In genomic region chr2:192467953-192468660, GRCh38 we compare ENCODE assay signal across 23 cellular contexts.
DNase-seq lines count a peak whose midpoint lies in the region; ATAC-seq, FAIRE-seq and TF ChIP-seq lines count a peak whose summit lies in the region.
"Had no signal": no experiment of that assay in that cellular context is flagged by ENCODE, and none has a peak within 500 bp of the region (broad histone marks: within the 10 kb centered on the region; RNA-seq: fewer than 3 reads in every experiment).

No MANE protein-coding gene starts in this region.

- TF ChIP-seq RAD21 in HepG2 (CRISPR knock-in tag; IDR thresholded peaks at IDR 0.05): no peak

- TF ChIP-seq CTCF in 22Rv1 (IDR thresholded peaks at IDR 0.05) (no peak), LNCaP clone FGC (IDR thresholded peaks at IDR 0.05; ENCODE audit: control insufficient read depth, extremely low read depth, insufficient read depth) (no peak), nephron (IDR thresholded peaks at IDR 0.05; ENCODE audit: unreplicated experiment in 3 of 3) (no peak), HepG2 (CRISPR knock-in tag; IDR thresholded peaks at IDR 0.05) (no peak)

- WGBS in HepG2 (ENCODE audit: low lambda C conversion rate): 2% methylated on average over 4 of the region's 4 CpGs

- H3K36me3 Mint-ChIP-seq in nephron (ENCODE audit: low read depth): no peaks in the 10 kb centered on the region
- H3K36me3 Mint-ChIP-seq: CD4-positive, CD25-positive, alpha-beta regulatory T cell had no signal

- H3K27ac Mint-ChIP-seq in nephron: peak overlapping the region; percentile 55 to 88 (median 58)
- H3K27ac Mint-ChIP-seq: CD8-positive, alpha-beta memory T cell had no signal

- intact Hi-C loops in HepG2 (cut with micrococcal nuclease; ENCODE audit: unreplicated experiment): no loop called here

- H3K9me3 ChIP-seq in endocrine pancreas (ENCODE audit: control insufficient read depth, low read length) (no peaks in the 10 kb centered on the region), HepG2 (ENCODE audit: low read length) (no peaks in the 10 kb centered on the region)
- H3K9me3 ChIP-seq: BE2C, HAP-1 had no signal

- peak overlapping the region; percentile 93 for H3K27ac ChIP-seq in 22Rv1
- no peak overlapping the region for H3K27ac ChIP-seq in HepG2 (ENCODE audit: extremely low read length, insufficient read depth, low read length)
- H3K27ac ChIP-seq: GM23248 had no signal

- H3K36me3 ChIP-seq in endocrine pancreas (ENCODE audit: control insufficient read depth, insufficient read depth, low read length) (no peaks in the 10 kb centered on the region), HepG2 (replicated peaks in 1 of 2; ENCODE audit: control insufficient read depth in 1 of 2, insufficient read depth in 2 of 2, low read length in 2 of 2) (no peaks in the 10 kb centered on the region)
- H3K36me3 ChIP-seq: BE2C, HAP-1 had no signal

- POLR2A ChIA-PET in HepG2 (lab: Yijun Ruan, JAX): no interaction called here

- CTCF ChIA-PET in HepG2 (lab: Yijun Ruan, JAX; ENCODE audit: low intra/inter-chr PET ratio, low total read pairs): no interaction called here

- H3K27me3 ChIP-seq in endocrine pancreas (ENCODE audit: control insufficient read depth, insufficient read depth, low read length): peaks cover 4% of the 10 kb centered on the region
- H3K27me3 ChIP-seq in HepG2 (ENCODE audit: control insufficient read depth in 1 of 2, insufficient read depth in 2 of 2, low read length in 2 of 2): no peaks in the 10 kb centered on the region; a peak in 1 of 5 replicates
- H3K27me3 ChIP-seq: BE2C had no signal

- no peak overlapping the region for H3K4me3 ChIP-seq in LNCaP clone FGC (ENCODE audit: low read depth, low read length)
- peak overlapping the region; percentile 18 for H3K4me3 ChIP-seq in endocrine pancreas (ENCODE audit: control insufficient read depth, insufficient read depth, low read length)
- no peak overlapping the region for H3K4me3 ChIP-seq in HepG2 (replicated peaks in 1 of 3; ENCODE audit: insufficient read depth in 1 of 3, low read depth in 2 of 3, low read length in 3 of 3)
- H3K4me3 ChIP-seq: GM12878, GM23248, HAP-1 had no signal

- H3K9ac ChIP-seq in endocrine pancreas (ENCODE audit: control insufficient read depth, insufficient read depth, low read length): no peak overlapping the region
- H3K9ac ChIP-seq in HepG2 (ENCODE audit: insufficient read depth, low read depth, low read length): no peak overlapping the region
- H3K9ac ChIP-seq: GM23248 had no signal

- TF ChIP-seq POLR2A in HepG2 (IDR thresholded peaks at IDR 0.05; ENCODE audit: insufficient read depth in 1 of 2, low read depth in 2 of 2, low read length in 2 of 2): no peak

- TF ChIP-seq EP300 in HepG2 (IDR thresholded peaks at IDR 0.05; ENCODE audit: low read depth in 2 of 2, low read length in 2 of 2) (no peak), HepG2 (CRISPR knock-in tag; IDR thresholded peaks at IDR 0.05; ENCODE audit: borderline replicate concordance) (no peak)

- H3K4me1 ChIP-seq in endocrine pancreas (ENCODE audit: control insufficient read depth, insufficient read depth, low read length): peaks cover 9% of the 10 kb centered on the region
- no peaks in the 10 kb centered on the region for H3K4me1 ChIP-seq in HepG2 (ENCODE audit: insufficient read depth, low read length)
- H3K4me1 ChIP-seq: BE2C, HAP-1 had no signal

- ATAC-seq in activated CD4-positive, CD25-positive, alpha-beta regulatory T cell treated with anti-CD3 and anti-CD28 coated beads, Interleukin-2, amount 50 U/mL, for 24 hours: no peak
- ATAC-seq in HepG2 (no peak), GM18909 (IDR thresholded peaks at IDR 0.05; ENCODE audit: poor library complexity, unreplicated experiment) (no peak)
- ATAC-seq: GM12878 had no signal

- no peak for FAIRE-seq in HepG2 (lab: Jason Lieb, UNC)
- FAIRE-seq: GM12878, GM19239 had no signal

- H3K9me3 Mint-ChIP-seq in nephron: no peaks in the 10 kb centered on the region

- H3K79me2 ChIP-seq in HepG2 (ENCODE audit: insufficient read depth, low read length): no peaks in the 10 kb centered on the region

- in situ Hi-C loops in HepG2 (cut with HindIII; ENCODE audit: extremely low pct_ligation_motif_present, low pct_unique_long_range_greater_than_20kb): no loop called here

- H3K4me3 Mint-ChIP-seq in nephron: no peak overlapping the region
- H3K4me3 Mint-ChIP-seq: CD4-positive, CD25-positive, alpha-beta regulatory T cell; CD8-positive, alpha-beta memory T cell had no signal

- H2AFZ ChIP-seq in HepG2 (ENCODE audit: low read length): no peak overlapping the region
- H2AFZ ChIP-seq: GM23248 had no signal

- peak; percentile 52 for DNase-seq in LNCaP clone FGC (ENCODE audit: low read depth)
- no peak for DNase-seq in HepG2 (ENCODE audit: low spot score)
- no peak for DNase-seq in activated CD4-positive, CD25-positive, alpha-beta regulatory T cell (lab: John Stamatoyannopoulos, UW)
- DNase-seq: 8988T; BE2C; C1 segment of cervical spinal cord; CD4-positive, CD25-positive, alpha-beta regulatory T cell; CD8-positive, alpha-beta memory T cell; COR-L47; DMS 273 treated with DMSO at 0.1 percent for 48 hours; DMS53; DND-41; EL; GM23248; IMR-90 had no signal

- no peaks in the 10 kb centered on the region for H4K20me1 ChIP-seq in HepG2 (ENCODE audit: insufficient read depth, low read length)

- no peak overlapping the region for H3K4me2 ChIP-seq in HepG2 (ENCODE audit: low read depth, low read length)

- H3K4me1 Mint-ChIP-seq in nephron: no peaks in the 10 kb centered on the region
- H3K4me1 Mint-ChIP-seq: CD4-positive, CD25-positive, alpha-beta regulatory T cell; CD8-positive, alpha-beta memory T cell had no signal

- no peaks in the 10 kb centered on the region for H3K27me3 Mint-ChIP-seq in nephron (ENCODE audit: low read depth)
- H3K27me3 Mint-ChIP-seq: CD4-positive, CD25-positive, alpha-beta regulatory T cell had no signal

- BruUV-seq in HepG2 (replicated peaks; lab: Mats Ljungman, UMichigan): no TSS peak

TF ChIP-seq in HepG2, 621 proteins besides CTCF, POLR2A, EP300 and RAD21:
- TF ChIP-seq TARDBP (CRISPR knock-in tag; IDR thresholded peaks at IDR 0.05) (no peak), ZNF652 (CRISPR knock-in tag; IDR thresholded peaks at IDR 0.05; ENCODE audit: borderline replicate concordance, low read depth) (no peak), SSRP1 (CRISPR knock-in tag; IDR thresholded peaks at IDR 0.05) (no peak)
TF ChIP-seq in HepG2: peak in this region for 0.
